8 cellular contexts compared by ENCODE assay signal in genomic region chr1:85027242-85027983, GRCh38. TPM values are rescaled to one million over a fixed set of nuclear protein-coding genes. Genes with fewer than 3 reads are reported as not detected.
DNase-seq lines count a peak whose midpoint lies in the region; ATAC-seq and TF ChIP-seq lines count a peak whose summit lies in the region.

No MANE protein-coding gene starts in this region.

- peak overlapping the region; percentile 88 for H3K27ac Mint-ChIP-seq in activated naive CD8-positive, alpha-beta T cell
- no peak overlapping the region for H3K27ac Mint-ChIP-seq in neural progenitor cell

- H3K4me2 ChIP-seq in neural progenitor cell = no peak overlapping the region

- no peaks in the 10 kb centered on the region for H3K27me3 Mint-ChIP-seq in activated naive CD8-positive, alpha-beta T cell
- H3K27me3 Mint-ChIP-seq in neural progenitor cell (ENCODE audit: insufficient read depth, low read depth) = no peaks in the 10 kb centered on the region

- TF ChIP-seq CTCF in GM12873 (IDR thresholded peaks at IDR 0.05; ENCODE audit: insufficient read depth, low read depth, low read length, missing control alignments) = peak; percentile 35
- peak; percentile 27 for TF ChIP-seq CTCF in neural progenitor cell (IDR thresholded peaks at IDR 0.05)

- no peaks in the 10 kb centered on the region for H3F3A ChIP-seq in neural progenitor cell (ENCODE audit: low read depth)

- no peaks in the 10 kb centered on the region for H3K9me3 Mint-ChIP-seq in activated naive CD8-positive, alpha-beta T cell (ENCODE audit: low read depth)
- no peaks in the 10 kb centered on the region for H3K9me3 Mint-ChIP-seq in neural progenitor cell

- ATAC-seq in GM21360 (IDR thresholded peaks at IDR 0.05; ENCODE audit: unreplicated experiment) (peak; percentile 79), HG03469 (IDR thresholded peaks at IDR 0.05; ENCODE audit: unreplicated experiment) (peak; percentile 85)

- no peaks in the 10 kb centered on the region for H3K9me3 ChIP-seq in neural progenitor cell (ENCODE audit: low read depth)

- H3K4me1 ChIP-seq in neural progenitor cell = no peaks in the 10 kb centered on the region

- peak overlapping the region; percentile 58 for H2AFZ ChIP-seq in neural progenitor cell (replicated peaks)

- no peaks in the 10 kb centered on the region for H3K79me2 ChIP-seq in neural progenitor cell (ENCODE audit: low read depth)

- no peak overlapping the region for H3K4me3 ChIP-seq in neural progenitor cell

- H3K4me1 Mint-ChIP-seq in activated naive CD8-positive, alpha-beta T cell (ENCODE audit: low read depth) = peaks cover 9% of the 10 kb centered on the region
- H3K4me1 Mint-ChIP-seq in neural progenitor cell = no peaks in the 10 kb centered on the region

- H3K4me3 Mint-ChIP-seq in activated naive CD8-positive, alpha-beta T cell = no peak overlapping the region
- H3K4me3 Mint-ChIP-seq in neural progenitor cell = no peak overlapping the region

- H4K20me1 ChIP-seq in neural progenitor cell (ENCODE audit: low read depth) = no peaks in the 10 kb centered on the region

- H3K36me3 ChIP-seq in neural progenitor cell = no peaks in the 10 kb centered on the region

- no peak overlapping the region for H3K27ac ChIP-seq in neural progenitor cell

- H3K9ac ChIP-seq in neural progenitor cell = no peak overlapping the region

- H3K36me3 Mint-ChIP-seq in activated naive CD8-positive, alpha-beta T cell = no peaks in the 10 kb centered on the region
- no peaks in the 10 kb centered on the region for H3K36me3 Mint-ChIP-seq in neural progenitor cell

- H3K27me3 ChIP-seq in neural progenitor cell = no peaks in the 10 kb centered on the region

- DNase-seq in neural progenitor cell (ENCODE audit: low spot score) (peak; percentile 26), SHP77 (lab: John Stamatoyannopoulos, UW) (no peak), superior temporal gyrus (ENCODE audit: extremely low spot score) (no peak), HuH-7 (ENCODE audit: low spot score) (no peak)

RNA-seq across cellular contexts. Expression of gene MCOLN3, which starts 20.9 kb away (rescaled TPM):
- total RNA-seq in neural progenitor cell (ENCODE audit: low replicate concordance) = 0.47 and 0.65 TPM in 2 replicates

RNA-seq across cellular contexts. Expression of gene MCOLN2, which starts 30.5 kb away (rescaled TPM):
- 0.11 and 0.59 TPM in 2 replicates for total RNA-seq in neural progenitor cell (ENCODE audit: low replicate concordance)
